ENCODE assay signal across 17 cellular contexts in genomic region chr3:184732133-184732532, GRCh38. TPM values are rescaled to one million over a fixed set of nuclear protein-coding genes. Genes with fewer than 3 reads are reported as not detected.
DNase-seq lines count a peak whose midpoint lies in the region; ATAC-seq and TF ChIP-seq lines count a peak whose summit lies in the region.
"Had no signal": no experiment of that assay in that cellular context is flagged by ENCODE, and none has a peak within 500 bp of the region (broad histone marks: within the 10 kb centered on the region; RNA-seq: fewer than 3 reads in every experiment).

No MANE protein-coding gene starts in this region.

- no peak overlapping the region for H2AK5ac ChIP-seq in IMR-90 (ENCODE audit: low read depth, low read length)

- H3K27me3 ChIP-seq in IMR-90 (ENCODE audit: control insufficient read depth, insufficient read depth, low read length) (peaks cover 18% of the 10 kb centered on the region), tibial artery (no peaks in the 10 kb centered on the region), Caco-2 (replicated peaks; ENCODE audit: control insufficient read depth, insufficient read depth, low read length) (no peaks in the 10 kb centered on the region)

- no peak for ATAC-seq in IMR-90 (ENCODE audit: low read depth)
- no peak for ATAC-seq in stimulated activated naive B cell treated with anti-CD40 and anti-IgM and Interleukin-4, amounts not matched to agents 10 μg/mL and 1 μg/mL and 100 μg/mL, for 72 hours (replicated peaks)
- ATAC-seq: GM12878, HCT116 had no signal

- no TSS peak for BruUV-seq in IMR-90 (replicated peaks; lab: Mats Ljungman, UMichigan)
- no TSS peak for BruUV-seq in Caco-2 (replicated peaks; lab: Mats Ljungman, UMichigan)

- H3K36me3 ChIP-seq in IMR-90 (ENCODE audit: control insufficient read depth, insufficient read depth, low read length) (no peaks in the 10 kb centered on the region), tibial artery (no peaks in the 10 kb centered on the region), Caco-2 (ENCODE audit: control insufficient read depth, insufficient read depth, low read length) (no peaks in the 10 kb centered on the region)

- no peak overlapping the region for H3K27ac Mint-ChIP-seq in osteocyte (ENCODE audit: unreplicated experiment)
- H3K27ac Mint-ChIP-seq in stimulated activated naive B cell treated with anti-CD40 and anti-IgM and Interleukin-4, amounts not matched to agents 10 μg/mL and 1 μg/mL and 100 μg/mL, for 72 hours = no peak overlapping the region
- no peak overlapping the region for H3K27ac Mint-ChIP-seq in Caco-2 (ENCODE audit: unreplicated experiment)
- H3K27ac Mint-ChIP-seq: B cell; CD4-positive, alpha-beta T cell had no signal

- intact Hi-C loops in IMR-90 (cut with micrococcal nuclease) (no loop called here), tibial artery (cut with DNase I; ENCODE audit: low total_unique reads) (no loop called here), Caco-2 (cut with micrococcal nuclease; ENCODE audit: unreplicated experiment) (no loop called here)

- no peak overlapping the region for H2BK20ac ChIP-seq in IMR-90 (ENCODE audit: low read depth, low read length)

- H3K27me3 Mint-ChIP-seq in osteocyte (ENCODE audit: unreplicated experiment) = peaks cover 13% of the 10 kb centered on the region
- H3K27me3 Mint-ChIP-seq in stimulated activated naive B cell treated with anti-CD40 and anti-IgM and Interleukin-4, amounts not matched to agents 10 μg/mL and 1 μg/mL and 100 μg/mL, for 72 hours = peaks cover 12 to 44% of the 10 kb centered on the region in 2 donors
- no peaks in the 10 kb centered on the region for H3K27me3 Mint-ChIP-seq in Caco-2 (ENCODE audit: insufficient read depth, unreplicated experiment)

- H2BK120ac ChIP-seq in IMR-90 (ENCODE audit: low read depth, low read length) = no peak overlapping the region

- no peak for TF ChIP-seq CTCF in IMR-90 (conservative IDR thresholded peaks at IDR 0.05; ENCODE audit: low read depth, low read length)
- TF ChIP-seq CTCF in osteocyte (IDR thresholded peaks at IDR 0.05) = no peak
- no peak for TF ChIP-seq CTCF in tibial artery (IDR thresholded peaks at IDR 0.05)
- TF ChIP-seq CTCF in Caco-2 (IDR thresholded peaks at IDR 0.05; ENCODE audit: insufficient read depth in 1 of 2, low read depth in 1 of 2, low read length in 1 of 2, severe bottlenecking in 1 of 2, unreplicated experiment in 1 of 2) = no peak

- no peak overlapping the region for H2BK15ac ChIP-seq in IMR-90 (ENCODE audit: low read depth, low read length)

- no peak overlapping the region for H4K91ac ChIP-seq in IMR-90 (ENCODE audit: insufficient read depth, low read depth, low read length)

- TF ChIP-seq RAD21 in IMR-90 (IDR thresholded peaks at IDR 0.05; ENCODE audit: low read length) = no peak

- no peak overlapping the region for H2BK5ac ChIP-seq in IMR-90 (ENCODE audit: low read depth, low read length, poor library complexity, severe bottlenecking)

- CTCF ChIA-PET in IMR-90 (lab: Yijun Ruan, JAX) = interaction anchor here (0.6 kb wide), 1 partner anchor 9 kb away, joined by 3 read pairs; no protein-coding TSS in a partner anchor
- CTCF ChIA-PET in Caco-2 (lab: Charles Lee) = interaction anchor here (0.7 to 1.4 kb wide), 2 partner anchors 16 to 171 kb away, joined by 3 to 4 read pairs; partner anchors contain the start of gene EPHB3

- in situ Hi-C loops in IMR-90 (cut with MboI; ENCODE audit: low sequenced_read_pairs) = no loop called here

- H3K9me3 Mint-ChIP-seq in osteocyte (ENCODE audit: unreplicated experiment) = no peaks in the 10 kb centered on the region
- no peaks in the 10 kb centered on the region for H3K9me3 Mint-ChIP-seq in stimulated activated naive B cell treated with anti-CD40 and anti-IgM and Interleukin-4, amounts not matched to agents 10 μg/mL and 1 μg/mL and 100 μg/mL, for 72 hours
- H3K9me3 Mint-ChIP-seq in Caco-2 (ENCODE audit: unreplicated experiment) = no peaks in the 10 kb centered on the region
- H3K9me3 Mint-ChIP-seq: CD4-positive, alpha-beta T cell had no signal

- no peak overlapping the region for H3K4ac ChIP-seq in IMR-90 (ENCODE audit: low read depth, low read length)

- no peak overlapping the region for H3K23ac ChIP-seq in IMR-90 (ENCODE audit: low read depth, low read length)

- H4K8ac ChIP-seq in IMR-90 (ENCODE audit: low read depth in 2 of 2, low read length in 2 of 2) = no peak overlapping the region

- no peak overlapping the region for H3K18ac ChIP-seq in IMR-90 (ENCODE audit: low read depth, low read length)

- no peak for TF ChIP-seq POLR2A in IMR-90 (IDR thresholded peaks at IDR 0.05; ENCODE audit: low read depth, low read length)

- no peak overlapping the region for H3K14ac ChIP-seq in IMR-90 (replicated peaks; ENCODE audit: low read depth, low read length)

- H3K4me2 ChIP-seq in IMR-90 (ENCODE audit: low read depth, low read length) = no peak overlapping the region

- no peak overlapping the region for H3K9ac ChIP-seq in IMR-90 (ENCODE audit: low read depth, low read length)
- H3K9ac ChIP-seq: GM23248 had no signal

- DNase-seq in IMR-90 = no peak
- peak; percentile 34 for DNase-seq in ecto neural progenitor cell (ENCODE audit: low spot score)
- DNase-seq in left kidney (ENCODE audit: low read depth, low spot score) = peak; percentile 76
- peak; percentile 15 for DNase-seq in osteocyte (ENCODE audit: extremely low spot score, unreplicated experiment)
- DNase-seq in anterior cingulate cortex (lab: John Stamatoyannopoulos, UW) = no peak
- DNase-seq in stimulated activated naive B cell treated with anti-CD40 and anti-IgM and Interleukin-4, amounts not matched to agents 10 μg/mL and 1 μg/mL and 100 μg/mL, for 72 hours = no peak
- no peak for DNase-seq in tibial artery
- DNase-seq in Caco-2 = no peak
- DNase-seq: ACHN; C1 segment of cervical spinal cord; CD4-positive, alpha-beta T cell; DMS79; GM23248 had no signal

- H3K56ac ChIP-seq in IMR-90 (ENCODE audit: extremely low read depth, insufficient read depth, low read length) = no peak overlapping the region

- H2AFZ ChIP-seq in IMR-90 (replicated peaks; ENCODE audit: low read length, poor library complexity) = no peak overlapping the region
- H2AFZ ChIP-seq: GM23248 had no signal

- H4K20me1 ChIP-seq in IMR-90 (ENCODE audit: insufficient read depth, low read length) = no peaks in the 10 kb centered on the region

- H3K36me3 Mint-ChIP-seq in osteocyte (ENCODE audit: unreplicated experiment) = no peaks in the 10 kb centered on the region
- H3K36me3 Mint-ChIP-seq in stimulated activated naive B cell treated with anti-CD40 and anti-IgM and Interleukin-4, amounts not matched to agents 10 μg/mL and 1 μg/mL and 100 μg/mL, for 72 hours = peaks cover 0 to 2% of the 10 kb centered on the region in 2 donors
- no peaks in the 10 kb centered on the region for H3K36me3 Mint-ChIP-seq in Caco-2 (ENCODE audit: insufficient read depth, unreplicated experiment)

- POLR2A ChIA-PET in IMR-90 (lab: Charles Lee; ENCODE audit: unreplicated experiment) = no interaction called here
- POLR2A ChIA-PET in Caco-2 (lab: Charles Lee) = no interaction called here

- H2AK9ac ChIP-seq in IMR-90 (replicated peaks; ENCODE audit: low read depth, low read length, poor library complexity) = no peak overlapping the region

- dilution Hi-C loops in IMR-90 (cut with HindIII; ENCODE audit: low sequenced_read_pairs, unreplicated experiment) = no loop called here

- H3K27ac ChIP-seq in IMR-90 (ENCODE audit: insufficient read depth, low read length) (no peak overlapping the region), tibial artery (no peak overlapping the region)
- H3K27ac ChIP-seq: GM23248, HL-60 had no signal

- H3K9me1 ChIP-seq in IMR-90 (ENCODE audit: insufficient read depth, low read length) = no peaks in the 10 kb centered on the region; the same call in 1 of the 2 replicates

- H3K4me1 Mint-ChIP-seq in osteocyte (ENCODE audit: unreplicated experiment) (peaks cover 7% of the 10 kb centered on the region), Caco-2 (ENCODE audit: low read depth, unreplicated experiment) (peaks cover 8% of the 10 kb centered on the region)
- H3K4me1 Mint-ChIP-seq in stimulated activated naive B cell treated with anti-CD40 and anti-IgM and Interleukin-4, amounts not matched to agents 10 μg/mL and 1 μg/mL and 100 μg/mL, for 72 hours = no peaks in the 10 kb centered on the region
- H3K4me1 Mint-ChIP-seq: B cell had no signal

- H3K4me1 ChIP-seq in IMR-90 (ENCODE audit: control insufficient read depth, insufficient read depth, low read length) (no peaks in the 10 kb centered on the region; the same call in 1 of the 2 replicates), tibial artery (no peaks in the 10 kb centered on the region), Caco-2 (peaks cover 13% of the 10 kb centered on the region; the same call in 1 of the 2 replicates)

- H4K5ac ChIP-seq in IMR-90 (ENCODE audit: low read depth, low read length) = no peak overlapping the region

- H3K79me1 ChIP-seq in IMR-90 (ENCODE audit: low read depth in 1 of 2, low read length in 2 of 2) = no peaks in the 10 kb centered on the region

- no CpG with 5 or more reads among the region's 7 CpGs for WGBS in IMR-90 (ENCODE audit: extremely low coverage in 2 of 2, insufficient read length in 1 of 2), 2 experiments

- H3K4me3 Mint-ChIP-seq in osteocyte (ENCODE audit: unreplicated experiment) (no peak overlapping the region), Caco-2 (ENCODE audit: unreplicated experiment) (no peak overlapping the region)
- no peak overlapping the region for H3K4me3 Mint-ChIP-seq in stimulated activated naive B cell treated with anti-CD40 and anti-IgM and Interleukin-4, amounts not matched to agents 10 μg/mL and 1 μg/mL and 100 μg/mL, for 72 hours
- H3K4me3 Mint-ChIP-seq: B cell; CD4-positive, alpha-beta T cell had no signal

- H3K4me3 ChIP-seq in IMR-90 (ENCODE audit: insufficient read depth, low read depth, low read length) (no peak overlapping the region), tibial artery (no peak overlapping the region), Caco-2 (ENCODE audit: low read depth, low read length) (no peak overlapping the region)
- H3K4me3 ChIP-seq: GM12878, GM23248 had no signal

- no peaks in the 10 kb centered on the region for H3K9me3 ChIP-seq in IMR-90 (ENCODE audit: control insufficient read depth, insufficient read depth, low read length)
- no peaks in the 10 kb centered on the region for H3K9me3 ChIP-seq in tibial artery
- H3K9me3 ChIP-seq in Caco-2 = no peaks in the 10 kb centered on the region

TF ChIP-seq in IMR-90, 13 proteins besides CTCF, POLR2A, EP300 and RAD21 (continues in another document):
- TF ChIP-seq NFE2L2 (IDR thresholded peaks at IDR 0.05; ENCODE audit: low read depth, low read length) = no peak
- no peak for TF ChIP-seq SMC3 (IDR thresholded peaks at IDR 0.05; ENCODE audit: low read depth, low read length)
- no peak for TF ChIP-seq MXI1 (IDR thresholded peaks at IDR 0.05; ENCODE audit: borderline replicate concordance, low read depth, low read length)
- TF ChIP-seq MAFK (IDR thresholded peaks at IDR 0.05; ENCODE audit: low read depth, low read length) = peak; percentile 22; the same call in 1 of the 2 replicates
- no peak for TF ChIP-seq BHLHE40 (IDR thresholded peaks at IDR 0.05; ENCODE audit: low read depth, low read length)

RNA-seq across cellular contexts. Expression of gene MAGEF1, which starts 20.3 kb away (rescaled TPM):
- total RNA-seq in IMR-90 (2012; rRNA removed) (10.6 and 16.4 TPM in 2 replicates), osteocyte (47.5 and 48.6 TPM in 2 replicates), Caco-2 (2022) (52.2 and 59.1 TPM in 2 replicates)
- polyA plus RNA-seq in IMR-90 (2012; rRNA removed) = 18.3 and 19.4 TPM in 2 replicates
- polyA plus RNA-seq in IMR-90 (2012; cell fraction: cytosol; rRNA removed) = 19.1 and 19.8 TPM in 2 replicates
- polyA plus RNA-seq in IMR-90 (2012; cell fraction: nucleus; rRNA removed; ENCODE audit: low replicate concordance) = 6.1 and 8.7 TPM in 2 replicates

Comparison
In these comparisons a context has a peak if more than half of its experiments do, and no peak if none do; other contexts are left out.
1. DNase-seq: peak in ecto neural progenitor cell (single experiment), left kidney (single experiment) and osteocyte (single experiment); none in IMR-90 (single experiment), anterior cingulate cortex (0 of 58), stimulated activated naive B cell treated with anti-CD40 and anti-IgM and Interleukin-4, amounts not matched to agents 10 μg/mL and 1 μg/mL and 100 μg/mL, for 72 hours (single experiment), tibial artery (0 of 2) and Caco-2 (0 of 2).